In the genomic region with DNA sequence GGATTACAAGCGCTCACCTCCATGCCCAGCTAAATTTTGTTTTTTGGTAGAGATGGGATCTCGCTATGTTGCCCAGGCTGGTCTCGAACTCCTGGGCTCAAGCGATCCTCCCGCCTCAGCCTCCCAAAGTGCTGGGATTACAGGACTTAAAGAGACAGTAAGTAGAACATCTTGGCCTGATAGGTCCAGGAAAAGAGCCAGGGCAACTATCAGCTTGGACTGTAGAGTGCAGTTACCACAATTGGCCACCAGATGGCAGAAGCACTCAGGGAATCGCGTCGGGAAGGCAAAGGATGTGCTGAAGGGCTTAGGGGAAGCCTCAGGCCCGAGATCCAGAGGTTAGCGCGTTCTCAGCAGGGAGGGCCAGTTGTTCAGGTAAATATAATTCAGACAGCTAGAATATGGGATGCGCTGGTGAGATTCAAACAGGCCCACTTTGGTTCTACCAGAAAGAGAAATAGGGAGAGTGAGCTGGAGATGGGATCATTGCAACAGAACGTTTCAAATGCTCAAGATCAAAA, we compare ENCODE assay signal across 8 cellular contexts. TPM values are rescaled to one million over a fixed set of nuclear protein-coding genes. Genes with fewer than 3 reads are reported as not detected.
A peak's percentile ranks its signal among the peaks of the same experiment; 100 is the strongest.
DNase-seq lines count a peak whose midpoint lies in the region; ATAC-seq and TF ChIP-seq lines count a peak whose summit lies in the region.

No MANE protein-coding gene starts in this region.

- peak; percentile 94 for TF ChIP-seq CTCF in RWPE2 (IDR thresholded peaks at IDR 0.05; ENCODE audit: poor library complexity, severe bottlenecking)
- peak; percentile 86 for TF ChIP-seq CTCF in parathyroid adenoma (IDR thresholded peaks at IDR 0.05)
- peak; percentile 89 to 96 (median 94) for TF ChIP-seq CTCF in upper lobe of left lung (IDR thresholded peaks at IDR 0.05)

- no peak overlapping the region for H3K4me2 ChIP-seq in parathyroid adenoma (ENCODE audit: low read length)

- peak; percentile 71 for ATAC-seq in GM21526 (IDR thresholded peaks at IDR 0.05; ENCODE audit: low FRiP score, unreplicated experiment)
- peak; percentile 71 for ATAC-seq in RWPE2 (ENCODE audit: low read depth)
- ATAC-seq in upper lobe of left lung (ENCODE audit: low FRiP score in 2 of 2) = peak; percentile 86 to 94

- H3K27ac ChIP-seq in RWPE2 (ENCODE audit: poor library complexity, severe bottlenecking) (no peak overlapping the region), parathyroid adenoma (no peak overlapping the region), upper lobe of left lung (no peak overlapping the region)

- H3K9me3 ChIP-seq in RWPE2 (ENCODE audit: severe bottlenecking) (no peaks in the 10 kb centered on the region), parathyroid adenoma (ENCODE audit: control insufficient read depth, low read length) (no peaks in the 10 kb centered on the region), upper lobe of left lung (no peaks in the 10 kb centered on the region)

- H3K9ac ChIP-seq in parathyroid adenoma = no peak overlapping the region

- no peak for TF ChIP-seq EP300 in upper lobe of left lung (IDR thresholded peaks at IDR 0.05)

- H3K27me3 ChIP-seq in RWPE2 (ENCODE audit: insufficient read depth, poor library complexity, severe bottlenecking) (no peaks in the 10 kb centered on the region), parathyroid adenoma (ENCODE audit: control insufficient read depth, insufficient read depth, low read length) (no peaks in the 10 kb centered on the region), upper lobe of left lung (no peaks in the 10 kb centered on the region)

- 19 to 23% methylated on average over 13 of the region's 13 CpGs for WGBS in upper lobe of left lung, 2 donors

- H2AFZ ChIP-seq in parathyroid adenoma = peak overlapping the region; percentile 8

- in situ Hi-C loops in KBM-7 (cut with MboI; ENCODE audit: low pct_unique_long_range_greater_than_20kb, low sequenced_read_pairs) = loop anchor here (25.0 kb wide), 1 partner anchor 248 kb away; no protein-coding TSS in a partner anchor

- H3K36me3 ChIP-seq in RWPE2 (ENCODE audit: low read depth) (no peaks in the 10 kb centered on the region), parathyroid adenoma (ENCODE audit: control insufficient read depth, insufficient read depth, low read length) (no peaks in the 10 kb centered on the region), upper lobe of left lung (no peaks in the 10 kb centered on the region)

- H3K4me1 ChIP-seq in RWPE2 (ENCODE audit: insufficient read depth, poor library complexity, severe bottlenecking) = peaks cover 10% of the 10 kb centered on the region
- H3K4me1 ChIP-seq in parathyroid adenoma = no peaks in the 10 kb centered on the region
- peaks cover 0 to 13% (median 1%) of the 10 kb centered on the region in 4 donors for H3K4me1 ChIP-seq in upper lobe of left lung

- DNase-seq in DMS53 treated with DMSO at 0.1 percent for 48 hours (lab: John Stamatoyannopoulos, UW; ENCODE audit: unreplicated experiment) (peak; percentile 51), KBM-7 (peak; percentile 76), RWPE2 (ENCODE audit: low spot score) (no peak), globus pallidus (ENCODE audit: low spot score) (peak; percentile 76), upper lobe of left lung (peak in 1 of 2 donors; percentile 76)
- DNase-seq in activated effector memory CD4-positive, alpha-beta T cell treated with anti-CD3 and anti-CD28 coated beads, Interleukin-2, amount 50 U/mL, for 16 hours = peak; percentile 84

- no peak overlapping the region for H3K4me3 ChIP-seq in RWPE2 (ENCODE audit: severe bottlenecking)
- no peak overlapping the region for H3K4me3 ChIP-seq in parathyroid adenoma (ENCODE audit: low read depth, low read length)
- no peak overlapping the region for H3K4me3 ChIP-seq in upper lobe of left lung

- no peaks in the 10 kb centered on the region for H3K79me2 ChIP-seq in parathyroid adenoma

- no peak for TF ChIP-seq POLR2A in upper lobe of left lung (IDR thresholded peaks at IDR 0.05)

RNA-seq across cellular contexts. Expression of gene C9orf57, which starts 21.5 kb away (rescaled TPM):
- total RNA-seq in upper lobe of left lung = not detected
